In genomic region chr15:76333309-76333708, GRCh38 we compare ENCODE assay signal across 28 cellular contexts. TPM values are rescaled to one million over a fixed set of nuclear protein-coding genes. Genes with fewer than 3 reads are reported as not detected.
"Had no signal": no experiment of that assay in that cellular context is flagged by ENCODE, and none has a peak within 500 bp of the region (broad histone marks: within the 10 kb centered on the region; RNA-seq: fewer than 3 reads in every experiment).

No MANE protein-coding gene starts in this region.

- H3K4me3 Mint-ChIP-seq: memory B cell; stimulated activated naive B cell treated with anti-CD40 and anti-IgM and Interleukin-4, amounts not matched to agents 10 μg/mL and 1 μg/mL and 100 μg/mL, for 72 hours had no signal

- DNase-seq: islet precursor cell; left ventricle myocardium inferior; midbrain; naive thymus-derived CD4-positive, alpha-beta T cell; nucleus accumbens; psoas muscle; stimulated activated CD4-positive, alpha-beta T cell treated with anti-CD3 and anti-CD28 coated beads, Interleukin-12 subunit alpha, Interleukin-12 subunit beta, amount 100 ng/mL, for 4 hours; stimulated activated CD4-positive, alpha-beta T cell treated with anti-CD3 and anti-CD28 coated beads, Interleukin-15, amount 100 ng/mL, for 24 hours; stimulated activated CD4-positive, alpha-beta T cell treated with anti-CD3 and anti-CD28 coated beads, Interleukin-2, amount 100 ng/mL, for 24 hours; stimulated activated CD4-positive, alpha-beta T cell treated with anti-CD3 and anti-CD28 coated beads, Interleukin-4, amount 100 ng/mL, for 1 hour; stimulated activated naive B cell treated with anti-CD40 and anti-IgM and Interleukin-4, amounts not matched to agents 10 μg/mL and 1 μg/mL and 100 μg/mL, for 72 hours; stimulated activated naive CD8-positive, alpha-beta T cell treated with anti-CD3 and anti-CD28 coated beads, Interleukin-15, Interleukin-2, amounts not matched to agents 100 U/mL and 50 U/mL, for 24 hours; stomach; tibial artery; trophoblast cell; upper lobe of right lung had no signal

- H2AFZ ChIP-seq: hepatocyte, parathyroid adenoma had no signal

- H3K27ac Mint-ChIP-seq: naive thymus-derived CD4-positive, alpha-beta T cell; natural killer cell treated with Interleukin-12 subunit alpha and Interleukin-12 subunit beta and Interleukin-15 and Interleukin-18, amount 100 ng/mL, for 72 hours; stimulated activated naive B cell treated with anti-CD40 and anti-IgM and Interleukin-4, amounts not matched to agents 10 μg/mL and 1 μg/mL and 100 μg/mL, for 72 hours had no signal

- H3K36me3 ChIP-seq: left ventricle myocardium inferior, stomach, thoracic aorta, tibial artery, upper lobe of right lung had no signal

- ATAC-seq: mucosa of descending colon; naive thymus-derived CD4-positive, alpha-beta T cell; natural killer cell treated with Interleukin-12 subunit alpha and Interleukin-12 subunit beta and Interleukin-15 and Interleukin-18, amount 100 ng/mL, for 72 hours; sciatic nerve; stimulated activated naive B cell treated with anti-CD40 and anti-IgM and Interleukin-4, amounts not matched to agents 10 μg/mL and 1 μg/mL and 100 μg/mL, for 72 hours; stimulated activated naive CD8-positive, alpha-beta T cell treated with anti-CD3 and anti-CD28 coated beads, Interleukin-15, Interleukin-2, amounts not matched to agents 100 U/mL and 50 U/mL, for 24 hours had no signal

- H3K4me2 ChIP-seq: hepatocyte had no signal

- H3K27ac ChIP-seq: hepatocyte, left ventricle myocardium inferior, parathyroid adenoma, psoas muscle, skin epidermis, stomach, thoracic aorta, tibial artery, upper lobe of right lung had no signal

- H3K9me3 ChIP-seq: left ventricle myocardium inferior, mucosa of descending colon, psoas muscle, stomach, thoracic aorta, tibial artery, upper lobe of right lung had no signal

- H3K36me3 Mint-ChIP-seq: memory B cell had no signal

- H3K9ac ChIP-seq: parathyroid adenoma had no signal

- H3K4me3 ChIP-seq: hepatocyte, left ventricle myocardium inferior, mucosa of descending colon, psoas muscle, skin epidermis, stomach, thoracic aorta, tibial artery, upper lobe of right lung had no signal

- H3K4me1 ChIP-seq: parathyroid adenoma had no signal

- H3K79me2 ChIP-seq: parathyroid adenoma had no signal

- FAIRE-seq: urothelium cell line had no signal

- H3K9me3 Mint-ChIP-seq: memory B cell; natural killer cell treated with Interleukin-12 subunit alpha and Interleukin-12 subunit beta and Interleukin-15 and Interleukin-18, amount 100 ng/mL, for 72 hours; stimulated activated naive B cell treated with anti-CD40 and anti-IgM and Interleukin-4, amounts not matched to agents 10 μg/mL and 1 μg/mL and 100 μg/mL, for 72 hours had no signal

RNA-seq across cellular contexts. Expression of gene ISL2, which starts 3.3 kb away (rescaled TPM):
- total RNA-seq: left ventricle myocardium inferior, lower leg skin, posterior vena cava, psoas muscle, thoracic aorta, upper lobe of right lung had no signal
- polyA plus RNA-seq: naive thymus-derived CD4-positive, alpha-beta T cell; neural cell; psoas muscle had no signal
